In the genomic region with DNA sequence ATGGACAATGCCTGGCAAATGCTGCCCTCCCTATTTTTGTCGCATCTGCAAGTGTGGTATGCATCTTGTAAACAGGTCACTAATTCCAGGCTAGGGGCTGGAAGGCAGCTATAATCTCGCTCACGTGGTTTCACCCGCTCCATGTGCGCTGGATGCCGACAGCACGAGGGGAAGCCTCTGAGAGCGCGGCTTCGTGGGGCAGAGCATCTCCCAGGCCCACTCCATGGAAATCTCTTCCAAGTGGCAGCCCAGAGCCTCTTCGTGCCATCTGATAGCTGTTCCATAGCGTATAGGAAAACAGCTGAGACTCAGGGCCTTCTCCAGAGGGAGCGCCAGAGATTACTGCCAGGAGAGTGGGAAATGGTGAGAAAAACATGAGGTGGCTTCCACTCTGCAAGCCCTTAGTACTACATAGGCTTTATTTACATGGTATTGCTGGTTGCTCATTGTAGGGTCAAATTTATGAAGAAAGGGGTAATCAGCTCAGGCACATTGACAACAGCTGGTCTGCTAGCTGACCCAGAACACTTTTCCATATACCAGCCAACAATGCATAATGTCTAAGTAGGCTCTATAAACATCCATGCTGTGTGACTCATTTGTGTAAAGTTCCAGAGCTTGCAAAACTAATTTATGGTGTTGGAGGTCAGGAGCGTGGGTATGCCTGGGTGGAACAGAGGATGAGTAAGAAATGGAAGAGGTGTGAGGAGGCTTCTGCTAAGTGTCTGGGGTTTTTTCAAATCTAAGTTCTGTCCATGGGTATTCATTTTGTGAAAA, we compare ENCODE assay signal across 12 cellular contexts.
DNase-seq lines count a peak whose midpoint lies in the region; ATAC-seq, FAIRE-seq and TF ChIP-seq lines count a peak whose summit lies in the region.
"Had no signal": no experiment of that assay in that cellular context is flagged by ENCODE, and none has a peak within 500 bp of the region (broad histone marks: within the 10 kb centered on the region; RNA-seq: fewer than 3 reads in every experiment).

No MANE protein-coding gene starts in this region.

- H3K36me3 ChIP-seq in PC-3 (ENCODE audit: low read depth, low read length) (no peaks in the 10 kb centered on the region), endothelial cell of umbilical vein (ENCODE audit: control insufficient read depth in 2 of 2, extremely low read depth in 1 of 2, insufficient read depth in 2 of 2, low read length in 2 of 2) (no peaks in the 10 kb centered on the region), MM.1S (replicated peaks; ENCODE audit: insufficient read depth, low read length) (no peaks in the 10 kb centered on the region), sigmoid colon (no peaks in the 10 kb centered on the region)
- H3K36me3 ChIP-seq: right lobe of liver had no signal

- H3K4me1 ChIP-seq in PC-3 (ENCODE audit: insufficient read depth, low read length): peaks cover 20% of the 10 kb centered on the region
- no peaks in the 10 kb centered on the region for H3K4me1 ChIP-seq in endothelial cell of umbilical vein (ENCODE audit: control insufficient read depth, extremely low read depth, insufficient read depth, low read length)
- H3K4me1 ChIP-seq in MM.1S (ENCODE audit: low read length): no peaks in the 10 kb centered on the region
- peaks cover 0 to 13% (median 7%) of the 10 kb centered on the region in 4 donors for H3K4me1 ChIP-seq in sigmoid colon
- H3K4me1 ChIP-seq: right lobe of liver had no signal

- H2AFZ ChIP-seq in PC-3 (ENCODE audit: low read length): no peak overlapping the region
- no peak overlapping the region for H2AFZ ChIP-seq in endothelial cell of umbilical vein (ENCODE audit: low read depth, low read length)
- H2AFZ ChIP-seq in MM.1S (ENCODE audit: low read length): no peak overlapping the region

- H3K4me3 ChIP-seq in PC-3 (ENCODE audit: low read length) (no peak overlapping the region), endothelial cell of umbilical vein (replicated peaks in 1 of 3; ENCODE audit: insufficient read depth in 1 of 3, low read depth in 1 of 3, low read length in 3 of 3) (no peak overlapping the region), skeletal muscle cell (ENCODE audit: low read depth, low read length) (no peak overlapping the region), MM.1S (ENCODE audit: low read length) (no peak overlapping the region), sigmoid colon (no peak overlapping the region)
- H3K4me3 ChIP-seq: right lobe of liver had no signal

- peak overlapping the region; percentile 35 for H3K27ac Mint-ChIP-seq in activated CD4-positive, alpha-beta T cell treated with anti-CD3 and anti-CD28 coated beads, Interleukin-2, amount 10 ng/mL, durations not matched to agents 24 days and 14 days

- H3K4me3 Mint-ChIP-seq in activated CD4-positive, alpha-beta T cell treated with anti-CD3 and anti-CD28 coated beads, Interleukin-2, amount 10 ng/mL, durations not matched to agents 24 days and 14 days: no peak overlapping the region

- peak; percentile 21; the same call in 1 of the 2 replicates for TF ChIP-seq CTCF in PC-3 (conservative IDR thresholded peaks at IDR 0.05; ENCODE audit: low read depth, low read length)
- no peak for TF ChIP-seq CTCF in endothelial cell of umbilical vein (IDR thresholded peaks at IDR 0.05; ENCODE audit: extremely low read depth in 1 of 2, insufficient read depth in 1 of 2, low read depth in 1 of 2, low read length in 2 of 2)
- no peak for TF ChIP-seq CTCF in MM.1S (IDR thresholded peaks at IDR 0.05; ENCODE audit: low read length)
- TF ChIP-seq CTCF in sigmoid colon (IDR thresholded peaks at IDR 0.05): no peak

- H3K36me3 Mint-ChIP-seq in activated CD4-positive, alpha-beta T cell treated with anti-CD3 and anti-CD28 coated beads, Interleukin-2, amount 10 ng/mL, durations not matched to agents 24 days and 14 days (ENCODE audit: low read depth): peaks cover 2% of the 10 kb centered on the region

- H3K4me1 Mint-ChIP-seq in activated CD4-positive, alpha-beta T cell treated with anti-CD3 and anti-CD28 coated beads, Interleukin-2, amount 10 ng/mL, durations not matched to agents 24 days and 14 days: peaks cover 41% of the 10 kb centered on the region

- BruUV-seq in PC-3 (replicated peaks; lab: Mats Ljungman, UMichigan) (no TSS peak), endothelial cell of umbilical vein (replicated peaks; lab: Mats Ljungman, UMichigan) (no TSS peak)

- H3K79me2 ChIP-seq in PC-3 (ENCODE audit: low read length) (no peaks in the 10 kb centered on the region), endothelial cell of umbilical vein (ENCODE audit: control insufficient read depth, insufficient read depth, low read length) (no peaks in the 10 kb centered on the region), MM.1S (ENCODE audit: low read length) (no peaks in the 10 kb centered on the region)

- CTCF ChIA-PET in PC-3 (lab: Charles Lee) (interaction anchor here (0.7 to 0.9 kb wide), 2 partner anchors 15 to 85 kb away, joined by 3 read pairs; no protein-coding TSS in a partner anchor), endothelial cell of umbilical vein (lab: Charles Lee) (no interaction called here)

- peak overlapping the region; percentile 81 for H3K27ac ChIP-seq in PC-3 (ENCODE audit: low read length)
- no peak overlapping the region for H3K27ac ChIP-seq in endothelial cell of umbilical vein (ENCODE audit: insufficient read depth, low read depth, low read length)
- no peak overlapping the region for H3K27ac ChIP-seq in MM.1S (ENCODE audit: low read length)
- peak overlapping the region in 1 of 4 donors; percentile 39 for H3K27ac ChIP-seq in sigmoid colon
- H3K27ac ChIP-seq: right lobe of liver had no signal

- dilution Hi-C loops in endothelial cell of umbilical vein (cut with MboI; ENCODE audit: extremely low pct_ligation_motif_present, low sequenced_read_pairs): no loop called here

- 86 to 89% methylated on average over 14 of the region's 14 CpGs for WGBS in sigmoid colon, 2 donors

- no peaks in the 10 kb centered on the region for H3K9me3 ChIP-seq in PC-3 (ENCODE audit: low read length)
- H3K9me3 ChIP-seq in endothelial cell of umbilical vein (replicated peaks; ENCODE audit: control insufficient read depth, insufficient read depth, low read length): no peaks in the 10 kb centered on the region
- H3K9me3 ChIP-seq in MM.1S (replicated peaks; ENCODE audit: insufficient read depth, low read length): no peaks in the 10 kb centered on the region
- H3K9me3 ChIP-seq in sigmoid colon: no peaks in the 10 kb centered on the region
- H3K9me3 ChIP-seq: right lobe of liver had no signal

- H3K9me2 ChIP-seq in PC-3 (replicated peaks; ENCODE audit: low read length) (no peaks in the 10 kb centered on the region), MM.1S (replicated peaks; ENCODE audit: insufficient read depth, low read length) (no peaks in the 10 kb centered on the region)

- H3K4me2 ChIP-seq in PC-3 (ENCODE audit: low read length): peak overlapping the region; percentile 50
- no peak overlapping the region for H3K4me2 ChIP-seq in endothelial cell of umbilical vein (ENCODE audit: insufficient read depth, low read length)
- no peak overlapping the region for H3K4me2 ChIP-seq in MM.1S (ENCODE audit: low read depth, low read length)

- intact Hi-C loops in activated CD4-positive, alpha-beta T cell treated with anti-CD3 and anti-CD28 coated beads, Interleukin-2, amount 10 ng/mL, durations not matched to agents 24 days and 14 days (cut with micrococcal nuclease): loop anchor here (1.0 to 5.0 kb wide), 4 partner anchors 13 to 124 kb away; no protein-coding TSS in a partner anchor
- intact Hi-C loops in PC-3 (cut with micrococcal nuclease): loop anchor here (1.0 to 10.0 kb wide), 4 partner anchors 14 to 176 kb away; no protein-coding TSS in a partner anchor
- intact Hi-C loops in endothelial cell of umbilical vein (cut with micrococcal nuclease): no loop called here
- intact Hi-C loops in sigmoid colon (cut with DNase I): no loop called here

- no peak for FAIRE-seq in endothelial cell of umbilical vein (lab: Jason Lieb, UNC)

- DNase-seq in activated CD4-positive, alpha-beta T cell treated with anti-CD3 and anti-CD28 coated beads, Interleukin-2, amount 10 ng/mL, durations not matched to agents 24 days and 14 days: no peak
- DNase-seq in activated CD4-positive, alpha-beta T cell treated with anti-CD3 and anti-CD28 coated beads, Interleukin-2, amount 50 U/mL, for 4 hours: no peak
- peak; percentile 91 for DNase-seq in PC-3
- peak; percentile 33 for DNase-seq in endothelial cell of umbilical vein (ENCODE audit: low read depth, low spot score)
- DNase-seq in skeletal muscle cell (ENCODE audit: low read depth): peak; percentile 94
- no peak for DNase-seq in MM.1S
- no peak for DNase-seq in sigmoid colon
- DNase-seq: activated gamma-delta T cell, erythroblast, NCI-H69, right lobe of liver had no signal

- no peak for TF ChIP-seq POLR2A in endothelial cell of umbilical vein (IDR thresholded peaks at IDR 0.05; ENCODE audit: low read depth, low read length)
- no peak for TF ChIP-seq POLR2A in sigmoid colon (IDR thresholded peaks at IDR 0.05)

- H3F3A ChIP-seq in PC-3 (ENCODE audit: low read length, unreplicated experiment) (no peaks in the 10 kb centered on the region), MM.1S (ENCODE audit: insufficient read depth, low read length) (no peaks in the 10 kb centered on the region)

- H3K9me3 Mint-ChIP-seq in activated CD4-positive, alpha-beta T cell treated with anti-CD3 and anti-CD28 coated beads, Interleukin-2, amount 10 ng/mL, durations not matched to agents 24 days and 14 days: peaks cover 3% of the 10 kb centered on the region

- H3K27me3 Mint-ChIP-seq in activated CD4-positive, alpha-beta T cell treated with anti-CD3 and anti-CD28 coated beads, Interleukin-2, amount 10 ng/mL, durations not matched to agents 24 days and 14 days: no peaks in the 10 kb centered on the region

- peak overlapping the region; percentile 21; the same call in 1 of the 2 replicates for H3K9ac ChIP-seq in PC-3 (ENCODE audit: low read length)
- no peak overlapping the region for H3K9ac ChIP-seq in endothelial cell of umbilical vein (replicated peaks; ENCODE audit: extremely low read depth, insufficient read depth, low read length)
- no peak overlapping the region for H3K9ac ChIP-seq in MM.1S (ENCODE audit: low read length)

- ATAC-seq in PC-3 (peak; percentile 97), GM21381 (IDR thresholded peaks at IDR 0.05; ENCODE audit: unreplicated experiment) (no peak)
- ATAC-seq: right lobe of liver had no signal

- H3K27me3 ChIP-seq in PC-3 (ENCODE audit: low read length): no peaks in the 10 kb centered on the region
- H3K27me3 ChIP-seq in endothelial cell of umbilical vein (ENCODE audit: control insufficient read depth in 2 of 2, insufficient read depth in 2 of 2, low read length in 2 of 2): peaks cover 7 to 16% of the 10 kb centered on the region in 2 experiments
- no peaks in the 10 kb centered on the region for H3K27me3 ChIP-seq in MM.1S (replicated peaks; ENCODE audit: insufficient read depth, low read length)
- peaks cover 0 to 7% (median 0%) of the 10 kb centered on the region in 3 donors for H3K27me3 ChIP-seq in sigmoid colon
- H3K27me3 ChIP-seq: right lobe of liver had no signal

- POLR2A ChIA-PET in PC-3 (lab: Charles Lee; ENCODE audit: unreplicated experiment) (no interaction called here), endothelial cell of umbilical vein (lab: Charles Lee) (no interaction called here)

- no peaks in the 10 kb centered on the region for H3K9me1 ChIP-seq in endothelial cell of umbilical vein (replicated peaks; ENCODE audit: control insufficient read depth, extremely low read depth, insufficient read depth, low read length)

- H4K20me1 ChIP-seq in PC-3 (ENCODE audit: low read length) (no peaks in the 10 kb centered on the region), endothelial cell of umbilical vein (replicated peaks; ENCODE audit: control insufficient read depth, extremely low read depth, insufficient read depth, low read length) (no peaks in the 10 kb centered on the region), MM.1S (ENCODE audit: insufficient read depth, low read length) (no peaks in the 10 kb centered on the region)

- no peak for TF ChIP-seq EP300 in sigmoid colon (IDR thresholded peaks at IDR 0.05)

Comparison
In these comparisons a context has a peak if more than half of its experiments do, and no peak if none do; other contexts are left out.
1. DNase-seq: peak in PC-3 (single experiment), endothelial cell of umbilical vein (single experiment) and skeletal muscle cell (single experiment); none in activated CD4-positive, alpha-beta T cell treated with anti-CD3 and anti-CD28 coated beads, Interleukin-2, amount 10 ng/mL, durations not matched to agents 24 days and 14 days (single experiment), activated CD4-positive, alpha-beta T cell treated with anti-CD3 and anti-CD28 coated beads, Interleukin-2, amount 50 U/mL, for 4 hours (0 of 2), MM.1S (single experiment) and sigmoid colon (single experiment).
2. intact Hi-C loops: an anchor here in activated CD4-positive, alpha-beta T cell treated with anti-CD3 and anti-CD28 coated beads, Interleukin-2, amount 10 ng/mL, durations not matched to agents 24 days and 14 days (1.0 to 5.0 kb wide) and PC-3 (1.0 to 10.0 kb wide); none called in endothelial cell of umbilical vein and sigmoid colon.